Comparison of ENCODE assay signal across 8 cellular contexts in genomic region chr22:38230108-38230825, GRCh38. TPM values are rescaled to one million over a fixed set of nuclear protein-coding genes. Genes with fewer than 3 reads are reported as not detected.
DNase-seq lines count a peak whose midpoint lies in the region; ATAC-seq and TF ChIP-seq lines count a peak whose summit lies in the region.

No MANE protein-coding gene starts in this region.

- H3K27ac ChIP-seq in prostate gland, result peak overlapping the region; percentile 67 to 75

- no peaks in the 10 kb centered on the region for H3K27me3 Mint-ChIP-seq in activated CD8-positive, alpha-beta memory T cell treated with anti-CD3 and anti-CD28 coated beads, Interleukin-2, amount 10 ng/mL, durations not matched to agents 7 days and 5 days

- H3K4me3 ChIP-seq in fibroblast of the aortic adventitia (ENCODE audit: low read depth, low read length), result no peak overlapping the region
- no peak overlapping the region for H3K4me3 ChIP-seq in prostate gland

- H3K36me3 Mint-ChIP-seq in activated CD8-positive, alpha-beta memory T cell treated with anti-CD3 and anti-CD28 coated beads, Interleukin-2, amount 10 ng/mL, durations not matched to agents 7 days and 5 days, result peaks cover 1% of the 10 kb centered on the region

- no peak overlapping the region for H3K27ac Mint-ChIP-seq in activated CD8-positive, alpha-beta memory T cell treated with anti-CD3 and anti-CD28 coated beads, Interleukin-2, amount 10 ng/mL, durations not matched to agents 7 days and 5 days

- H3K36me3 ChIP-seq in prostate gland, result peaks cover 0 to under 1% of the 10 kb centered on the region in 2 donors

- DNase-seq in D341Med (ENCODE audit: low spot score), result peak; percentile 73
- DNase-seq in Kasumi-1 (lab: John Stamatoyannopoulos, UW), result peak; percentile 76 to 80
- DNase-seq in activated CD8-positive, alpha-beta memory T cell treated with anti-CD3 and anti-CD28 coated beads, Interleukin-2, amount 10 ng/mL, durations not matched to agents 7 days and 5 days, result peak; percentile 66
- no peak for DNase-seq in fibroblast of the aortic adventitia (ENCODE audit: low read depth)
- peak; percentile 81 for DNase-seq in prostate gland (ENCODE audit: low spot score)
- no peak for DNase-seq in DMS79 treated with DMSO at 0.1 percent for 48 hours (lab: John Stamatoyannopoulos, UW)

- no peaks in the 10 kb centered on the region for H3K9me3 Mint-ChIP-seq in activated CD8-positive, alpha-beta memory T cell treated with anti-CD3 and anti-CD28 coated beads, Interleukin-2, amount 10 ng/mL, durations not matched to agents 7 days and 5 days (ENCODE audit: low read depth)

- TF ChIP-seq CTCF in fibroblast of the aortic adventitia (IDR thresholded peaks at IDR 0.05; ENCODE audit: insufficient read depth, low read length) (peak; percentile 32), prostate gland (IDR thresholded peaks at IDR 0.05) (peak in 3 of 4 experiments; percentile 64 to 89 (median 82))

- 49% methylated on average over 13 of the region's 15 CpGs for WGBS in prostate gland

- CTCF ChIA-PET in activated CD8-positive, alpha-beta memory T cell treated with anti-CD3 and anti-CD28 coated beads, Interleukin-2, amount 10 ng/mL, durations not matched to agents 7 days and 5 days (lab: Charles Lee), result interaction anchor here (1.1 to 4.7 kb wide), 9 partner anchors 12 to 178 kb away, joined by 3 to 27 read pairs (median 3); partner anchors contain the start of gene PICK1

- peaks cover 12% of the 10 kb centered on the region for H3K4me1 ChIP-seq in prostate gland (replicated peaks)

- peak; percentile 51 for ATAC-seq in activated CD8-positive, alpha-beta memory T cell treated with anti-CD3 and anti-CD28 coated beads, Interleukin-2, amount 10 ng/mL, durations not matched to agents 7 days and 5 days
- no peak for ATAC-seq in GM19328 (IDR thresholded peaks at IDR 0.05; ENCODE audit: unreplicated experiment)
- no peak for ATAC-seq in HG03378 (IDR thresholded peaks at IDR 0.05; ENCODE audit: unreplicated experiment)

- H3K27me3 ChIP-seq in prostate gland (replicated peaks; ENCODE audit: insufficient read depth), result no peaks in the 10 kb centered on the region

- intact Hi-C loops in prostate gland (cut with DNase I), result no loop called here

- no peak for TF ChIP-seq POLR2A in prostate gland (IDR thresholded peaks at IDR 0.05)

- no peak overlapping the region for H3K4me3 Mint-ChIP-seq in activated CD8-positive, alpha-beta memory T cell treated with anti-CD3 and anti-CD28 coated beads, Interleukin-2, amount 10 ng/mL, durations not matched to agents 7 days and 5 days

- peaks cover 17% of the 10 kb centered on the region for H3K4me1 Mint-ChIP-seq in activated CD8-positive, alpha-beta memory T cell treated with anti-CD3 and anti-CD28 coated beads, Interleukin-2, amount 10 ng/mL, durations not matched to agents 7 days and 5 days

- H3K9me3 ChIP-seq in prostate gland, result no peaks in the 10 kb centered on the region

RNA-seq across cellular contexts. Expression of gene MAFF, which starts 28.5 kb away (rescaled TPM):
- total RNA-seq in activated CD8-positive, alpha-beta memory T cell treated with anti-CD3 and anti-CD28 coated beads, Interleukin-2, amount 10 ng/mL, durations not matched to agents 7 days and 5 days, result 1 to 10 TPM; 6.6 to 7.8 TPM
- 21.8 and 33.7 TPM in 2 replicates for total RNA-seq in fibroblast of the aortic adventitia (ENCODE audit: low replicate concordance)
- 10 to 100 TPM; 23.6 to 26.0 TPM for total RNA-seq in prostate gland

RNA-seq across cellular contexts. Expression of gene TMEM184B, which starts 42.5 kb away (rescaled TPM):
- total RNA-seq in activated CD8-positive, alpha-beta memory T cell treated with anti-CD3 and anti-CD28 coated beads, Interleukin-2, amount 10 ng/mL, durations not matched to agents 7 days and 5 days, result 10 to 100 TPM; 29.8 to 35.5 TPM
- total RNA-seq in fibroblast of the aortic adventitia (ENCODE audit: low replicate concordance) (20.2 and 46.0 TPM in 2 replicates), prostate gland (100 to 1,000 TPM in 1 of 2 donors, 10 to 100 TPM in 1; 76.0 to 137 TPM)

RNA-seq across cellular contexts. Expression of gene PLA2G6, which starts 48.6 kb away (rescaled TPM):
- total RNA-seq in activated CD8-positive, alpha-beta memory T cell treated with anti-CD3 and anti-CD28 coated beads, Interleukin-2, amount 10 ng/mL, durations not matched to agents 7 days and 5 days, result 10 to 100 TPM; 41.1 to 71.4 TPM
- total RNA-seq in fibroblast of the aortic adventitia (ENCODE audit: low replicate concordance) (9.3 and 12.3 TPM in 2 replicates), prostate gland (100 to 1,000 TPM in 1 of 2 donors, 10 to 100 TPM in 1; 61.5 to 138 TPM)

Comparison
In these comparisons a context has a peak if more than half of its experiments do, and no peak if none do; other contexts are left out.
1. DNase-seq: peak in D341Med (single experiment), Kasumi-1 (2 of 2), activated CD8-positive, alpha-beta memory T cell treated with anti-CD3 and anti-CD28 coated beads, Interleukin-2, amount 10 ng/mL, durations not matched to agents 7 days and 5 days (single experiment) and prostate gland (single experiment); none in fibroblast of the aortic adventitia (single experiment) and DMS79 treated with DMSO at 0.1 percent for 48 hours (single experiment).